Comparison of ENCODE assay signal across 10 cellular contexts in the genomic region with DNA sequence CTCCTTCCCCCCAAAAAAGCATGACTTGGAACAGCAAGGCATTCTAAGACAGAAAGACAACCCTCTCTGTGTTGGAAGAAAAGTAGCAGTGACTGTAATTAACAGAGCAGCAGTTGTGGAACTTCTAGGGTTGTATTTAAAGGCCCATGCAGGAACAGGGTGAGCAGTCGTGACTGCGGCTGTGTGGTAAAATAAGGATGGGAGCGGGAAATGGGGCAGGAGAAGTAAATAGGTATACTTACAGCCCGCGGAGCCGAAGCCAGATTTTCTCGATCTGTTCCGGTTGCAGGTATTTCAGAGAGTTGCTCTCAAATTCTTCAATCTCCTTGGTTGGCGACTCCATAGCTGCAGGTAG. TPM values are rescaled to one million over a fixed set of nuclear protein-coding genes. Genes with fewer than 3 reads are reported as not detected.
DNase-seq lines count a peak whose midpoint lies in the region; TF ChIP-seq lines count a peak whose summit lies in the region.
"Had no signal": no experiment of that assay in that cellular context is flagged by ENCODE, and none has a peak within 500 bp of the region (broad histone marks: within the 10 kb centered on the region; RNA-seq: fewer than 3 reads in every experiment).

No MANE protein-coding gene starts in this region.

- H3K4me3 Mint-ChIP-seq in activated CD4-positive, alpha-beta T cell treated with anti-CD3 and anti-CD28 coated beads, Interleukin-2, amount 10 ng/mL, durations not matched to agents 7 days and 5 days = no peak overlapping the region
- H3K4me3 Mint-ChIP-seq: central memory CD8-positive, alpha-beta T cell had no signal

- H3K9me3 ChIP-seq in smooth muscle cell (replicated peaks; ENCODE audit: low read depth) = no peaks in the 10 kb centered on the region

- no peaks in the 10 kb centered on the region for H3K79me2 ChIP-seq in smooth muscle cell (ENCODE audit: low read depth)

- H3K27me3 ChIP-seq in H7 (ENCODE audit: control insufficient read depth, insufficient read depth, low read length) (peaks cover 79% of the 10 kb centered on the region), layer of hippocampus (ENCODE audit: control insufficient read depth, insufficient read depth, low read length) (no peaks in the 10 kb centered on the region), smooth muscle cell (ENCODE audit: low read depth) (peaks cover 100% of the 10 kb centered on the region)

- peak overlapping the region in 1 of 2 donors; percentile 29 for H3K27ac ChIP-seq in coronary artery
- H3K27ac ChIP-seq in layer of hippocampus (ENCODE audit: low read depth, low read length) = peak overlapping the region; percentile 90
- H3K27ac ChIP-seq in smooth muscle cell (ENCODE audit: low read depth) = no peak overlapping the region

- WGBS in smooth muscle cell (ENCODE audit: low lambda C conversion rate) = 11% methylated on average over 9 of the region's 9 CpGs

- H4K20me1 ChIP-seq in smooth muscle cell (ENCODE audit: low read depth) = no peaks in the 10 kb centered on the region

- H3K27me3 Mint-ChIP-seq in activated CD4-positive, alpha-beta T cell treated with anti-CD3 and anti-CD28 coated beads, Interleukin-2, amount 10 ng/mL, durations not matched to agents 7 days and 5 days = peaks cover 22% of the 10 kb centered on the region

- H3K27ac Mint-ChIP-seq in activated CD4-positive, alpha-beta T cell treated with anti-CD3 and anti-CD28 coated beads, Interleukin-2, amount 10 ng/mL, durations not matched to agents 7 days and 5 days = no peak overlapping the region

- no peaks in the 10 kb centered on the region for H3K36me3 ChIP-seq in H7 (replicated peaks; ENCODE audit: control insufficient read depth, insufficient read depth, low read length)
- H3K36me3 ChIP-seq in smooth muscle cell (ENCODE audit: low read depth) = no peaks in the 10 kb centered on the region

- H3K4me1 Mint-ChIP-seq in activated CD4-positive, alpha-beta T cell treated with anti-CD3 and anti-CD28 coated beads, Interleukin-2, amount 10 ng/mL, durations not matched to agents 7 days and 5 days = no peaks in the 10 kb centered on the region
- H3K4me1 Mint-ChIP-seq: central memory CD8-positive, alpha-beta T cell had no signal

- H3F3A ChIP-seq in smooth muscle cell (ENCODE audit: low read depth) = no peaks in the 10 kb centered on the region

- peak overlapping the region; percentile 85 for H2AFZ ChIP-seq in smooth muscle cell (ENCODE audit: low read depth)

- TF ChIP-seq CTCF in coronary artery (IDR thresholded peaks at IDR 0.05) (no peak), smooth muscle cell (IDR thresholded peaks at IDR 0.05; ENCODE audit: borderline replicate concordance, insufficient read depth, poor library complexity, severe bottlenecking) (no peak)

- no peak overlapping the region for H3K9ac ChIP-seq in smooth muscle cell (ENCODE audit: low read depth)

- H3K4me2 ChIP-seq in smooth muscle cell = peak overlapping the region; percentile 93

- CTCF ChIA-PET in activated CD4-positive, alpha-beta T cell treated with anti-CD3 and anti-CD28 coated beads, Interleukin-2, amount 10 ng/mL, durations not matched to agents 7 days and 5 days (lab: Charles Lee) = no interaction called here

- POLR2A ChIA-PET in activated CD4-positive, alpha-beta T cell treated with anti-CD3 and anti-CD28 coated beads, Interleukin-2, amount 10 ng/mL, durations not matched to agents 7 days and 5 days (lab: Charles Lee) = no interaction called here

- no peak for DNase-seq in H7
- DNase-seq in coronary artery (ENCODE audit: low spot score) = no peak
- DNase-seq in smooth muscle cell (lab: John Stamatoyannopoulos, UW; ENCODE audit: unreplicated experiment) = no peak
- DNase-seq in activated CD4-positive, alpha-beta T cell treated with anti-CD3 and anti-CD28 coated beads, Interleukin-2, amount 10 ng/mL, durations not matched to agents 7 days and 5 days = no peak
- DNase-seq in NCI-H1092 (lab: John Stamatoyannopoulos, UW) = no peak
- DNase-seq in stimulated activated CD4-positive, alpha-beta T cell treated with anti-CD3 and anti-CD28 coated beads, Interleukin-12 subunit alpha, Interleukin-12 subunit beta, amount 100 ng/mL, for 4 hours = no peak
- no peak for DNase-seq in HUDEP-2 (lab: John Stamatoyannopoulos, UW; ENCODE audit: unreplicated experiment in 76 of 76)
- DNase-seq: DMS 273 treated with DMSO at 0.1 percent for 48 hours had no signal

- H3K4me3 ChIP-seq in H7 (ENCODE audit: insufficient read depth, low read depth, low read length) (peak overlapping the region; percentile 53), coronary artery (peak overlapping the region; percentile 75), smooth muscle cell (peak overlapping the region; percentile 55)

- no peaks in the 10 kb centered on the region for H3K36me3 Mint-ChIP-seq in activated CD4-positive, alpha-beta T cell treated with anti-CD3 and anti-CD28 coated beads, Interleukin-2, amount 10 ng/mL, durations not matched to agents 7 days and 5 days (ENCODE audit: low read depth)

- H3K4me1 ChIP-seq in smooth muscle cell (ENCODE audit: low read depth) = no peaks in the 10 kb centered on the region

- no peaks in the 10 kb centered on the region for H3K9me3 Mint-ChIP-seq in activated CD4-positive, alpha-beta T cell treated with anti-CD3 and anti-CD28 coated beads, Interleukin-2, amount 10 ng/mL, durations not matched to agents 7 days and 5 days

RNA-seq across cellular contexts. Expression of gene PDE1C, which starts 0.2 kb away (rescaled TPM):
- 0.14 and 0.52 TPM in 2 replicates for total RNA-seq in H7 (2014; rRNA removed; shearing (Covaris generic))
- 2.7 and 6.9 TPM in 2 replicates for total RNA-seq in smooth muscle cell
- polyA plus RNA-seq in smooth muscle cell = 0.48 and 1.2 TPM in 2 replicates
- total RNA-seq in activated CD4-positive, alpha-beta T cell treated with anti-CD3 and anti-CD28 coated beads, Interleukin-2, amount 10 ng/mL, durations not matched to agents 7 days and 5 days = not detected
